Comparison of ENCODE assay signal across 8 cellular contexts in genomic region chr7:131072505-131073091, GRCh38.
DNase-seq lines count a peak whose midpoint lies in the region; ATAC-seq and TF ChIP-seq lines count a peak whose summit lies in the region.

No MANE protein-coding gene starts in this region.

- ATAC-seq in GM19035 (IDR thresholded peaks at IDR 0.05; ENCODE audit: unreplicated experiment) (no peak), GM18870 (IDR thresholded peaks at IDR 0.05; ENCODE audit: unreplicated experiment) (no peak)

- WGBS in liver, result 35% methylated on average over 5 of the region's 5 CpGs

- peak; percentile 62 for DNase-seq in D341Med (ENCODE audit: low spot score)
- DNase-seq in NAMALWA (ENCODE audit: low spot score), result peak; percentile 49
- no peak for DNase-seq in ascending aorta (ENCODE audit: low spot score in 2 of 2)
- no peak for DNase-seq in NCI-H146 treated with DMSO at 0.1 percent for 48 hours (lab: John Stamatoyannopoulos, UW; ENCODE audit: unreplicated experiment)
- DNase-seq in NCI-H510A (lab: John Stamatoyannopoulos, UW), result no peak

- intact Hi-C loops in ascending aorta (cut with DNase I), result loop anchor here (5.0 to 10.0 kb wide), 2 partner anchors 35 to 352 kb away; no protein-coding TSS in a partner anchor

- H3K27me3 ChIP-seq in ascending aorta (no peaks in the 10 kb centered on the region), liver (ENCODE audit: control insufficient read depth in 4 of 4, insufficient read depth in 4 of 4, low read length in 3 of 4) (no peaks in the 10 kb centered on the region)

- peaks cover 7 to 52% of the 10 kb centered on the region in 2 donors for H3K4me1 ChIP-seq in ascending aorta
- H3K4me1 ChIP-seq in liver (ENCODE audit: control insufficient read depth in 4 of 4, insufficient read depth in 4 of 4, low read length in 3 of 4), result peaks cover 7 to 55% (median 43%) of the 10 kb centered on the region in 4 donors

- H3K36me3 ChIP-seq in ascending aorta (peaks cover 0 to 6% of the 10 kb centered on the region in 2 donors), liver (ENCODE audit: control insufficient read depth in 4 of 4, insufficient read depth in 3 of 4, low read depth in 1 of 4, low read length in 3 of 4) (peaks cover 0 to 4% (median 0%) of the 10 kb centered on the region in 4 donors)

- H3K4me3 ChIP-seq in ascending aorta, result peak overlapping the region; percentile 18 to 24
- peak overlapping the region in 1 of 3 donors; percentile 8 for H3K4me3 ChIP-seq in liver (ENCODE audit: low read depth in 1 of 3, low read length in 3 of 3)

- H3K9me3 ChIP-seq in ascending aorta (no peaks in the 10 kb centered on the region), liver (ENCODE audit: control insufficient read depth in 4 of 4, low read length in 3 of 4) (no peaks in the 10 kb centered on the region)

- no peak for TF ChIP-seq RAD21 in liver (IDR thresholded peaks at IDR 0.05)

- peak overlapping the region; percentile 16 to 71 for H3K27ac ChIP-seq in ascending aorta
- H3K27ac ChIP-seq in liver (ENCODE audit: low read depth in 1 of 2, low read length in 2 of 2), result peak overlapping the region; percentile 75 to 82

- H3K9ac ChIP-seq in liver (ENCODE audit: low read depth in 1 of 2, low read length in 2 of 2), result peak overlapping the region; percentile 3 to 36

- no peak for TF ChIP-seq CTCF in ascending aorta (IDR thresholded peaks at IDR 0.05)
- no peak for TF ChIP-seq CTCF in liver (IDR thresholded peaks at IDR 0.05; ENCODE audit: low read depth, low read length, missing input control)

TF ChIP-seq in liver, 16 proteins besides CTCF, POLR2A, EP300 and RAD21:
- TF ChIP-seq RXRA (IDR thresholded peaks at IDR 0.05) (no peak), NR2F2 (IDR thresholded peaks at IDR 0.05) (no peak), HNF4G (IDR thresholded peaks at IDR 0.05) (no peak), HNF4A (conservative IDR thresholded peaks at IDR 0.05) (no peak), FOXA2 (IDR thresholded peaks at IDR 0.05) (no peak), EGR1 (IDR thresholded peaks at IDR 0.05; ENCODE audit: low read depth in 2 of 2) (no peak), FOXA1 (IDR thresholded peaks at IDR 0.05) (no peak), ZBTB33 (IDR thresholded peaks at IDR 0.05) (no peak), ATF3 (IDR thresholded peaks at IDR 0.05) (no peak), TAF1 (conservative IDR thresholded peaks at IDR 0.05) (no peak), SP1 (IDR thresholded peaks at IDR 0.05) (no peak)

Comparison
In these comparisons a context has a peak if more than half of its experiments do, and no peak if none do; other contexts are left out.
1. DNase-seq: peak in D341Med (single experiment) and NAMALWA (single experiment); none in ascending aorta (0 of 2), NCI-H146 treated with DMSO at 0.1 percent for 48 hours (single experiment) and NCI-H510A (single experiment).